In the genomic region with DNA sequence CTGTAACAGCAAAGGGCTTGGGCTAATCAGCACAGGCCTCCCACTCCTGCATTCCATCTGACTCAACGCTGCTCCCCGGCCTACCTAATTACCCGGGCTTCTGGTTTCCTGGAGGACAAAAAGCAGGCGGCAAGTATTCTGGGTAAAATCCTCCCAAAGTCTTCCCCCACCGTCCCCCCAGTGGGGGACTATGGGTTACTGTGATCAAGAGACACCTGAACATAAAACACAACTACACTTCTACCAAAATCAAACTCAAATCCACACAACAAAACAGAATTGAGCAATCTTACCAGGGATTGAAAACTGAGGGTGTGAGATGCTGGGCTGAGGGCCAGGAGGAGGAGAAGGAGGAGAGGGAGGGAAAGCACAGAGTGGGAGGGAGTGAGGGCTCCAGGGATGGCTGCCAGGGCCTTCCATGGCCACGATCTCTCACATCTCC, we compare ENCODE assay signal across 9 cellular contexts. TPM values are rescaled to one million over a fixed set of nuclear protein-coding genes. Genes with fewer than 3 reads are reported as not detected.
DNase-seq lines count a peak whose midpoint lies in the region; ATAC-seq and TF ChIP-seq lines count a peak whose summit lies in the region.
"Had no signal": no experiment of that assay in that cellular context is flagged by ENCODE, and none has a peak within 500 bp of the region (broad histone marks: within the 10 kb centered on the region; RNA-seq: fewer than 3 reads in every experiment).

No MANE protein-coding gene starts in this region.

- H3K36me3 ChIP-seq in iPS-18a (ENCODE audit: control insufficient read depth, low read depth, low read length) (peaks cover 66% of the 10 kb centered on the region), skeletal muscle tissue (ENCODE audit: control insufficient read depth in 3 of 3, insufficient read depth in 3 of 3, low read length in 3 of 3) (peaks cover 32 to 59% (median 53%) of the 10 kb centered on the region in 3 donors)

- peak overlapping the region; percentile 43 for H3K9ac ChIP-seq in iPS-18a (ENCODE audit: low read length)
- H3K9ac ChIP-seq in skeletal muscle tissue (ENCODE audit: low read depth in 1 of 3, low read length in 3 of 3), result peak overlapping the region; percentile 7 to 50 (median 14)

- CTCF ChIA-PET in HEK293T (lab: Yijun Ruan, JAX), result no interaction called here

- H3K27ac ChIP-seq in iPS-18a (ENCODE audit: low read length) (peak overlapping the region; percentile 35), skeletal muscle tissue (ENCODE audit: low read depth, low read length) (peak overlapping the region; percentile 33)

- DNase-seq in HFFc6 (peak; percentile 76), astrocyte of the spinal cord (ENCODE audit: low read depth, low spot score) (peak; percentile 85), NAMALWA (ENCODE audit: low spot score) (no peak), HEK293T (ENCODE audit: extremely low spot score) (no peak)

- peak overlapping the region; percentile 97 for H3K27ac Mint-ChIP-seq in HFFc6

- H3K27me3 ChIP-seq in iPS-18a (ENCODE audit: control insufficient read depth, insufficient read depth, low read length) (no peaks in the 10 kb centered on the region), skeletal muscle tissue (ENCODE audit: control insufficient read depth in 3 of 3, insufficient read depth in 3 of 3, low read length in 3 of 3) (no peaks in the 10 kb centered on the region)

- no peaks in the 10 kb centered on the region for H3K9me3 Mint-ChIP-seq in HFFc6
- H3K9me3 Mint-ChIP-seq: IgD-negative memory B cell had no signal

- H3K4me1 Mint-ChIP-seq in HFFc6 (ENCODE audit: low read depth), result peaks cover 48% of the 10 kb centered on the region

- POLR2A ChIA-PET in HEK293T (lab: Yijun Ruan, JAX), result no interaction called here

- in situ Hi-C loops in astrocyte of the spinal cord (cut with HindIII; ENCODE audit: low sequenced_read_pairs), result no loop called here

- no peak for ATAC-seq in GM18873 (IDR thresholded peaks at IDR 0.05; ENCODE audit: low FRiP score, unreplicated experiment)
- no peak for ATAC-seq in GM18517 (IDR thresholded peaks at IDR 0.05; ENCODE audit: unreplicated experiment)

- H3K4me3 ChIP-seq in astrocyte of the spinal cord (ENCODE audit: low read depth, low read length) (peak overlapping the region; percentile 22), iPS-18a (ENCODE audit: low read length) (no peak overlapping the region), skeletal muscle tissue (ENCODE audit: low read length in 3 of 3) (peak overlapping the region; percentile 42 to 64 (median 60))

- TF ChIP-seq CTCF in HFFc6 (IDR thresholded peaks at IDR 0.05) (peak; percentile 15; the same call in 1 of the 2 replicates), astrocyte of the spinal cord (IDR thresholded peaks at IDR 0.05; ENCODE audit: low read depth, low read length) (no peak)

- H3K9me3 ChIP-seq in iPS-18a (ENCODE audit: control insufficient read depth, low read depth, low read length), result no peaks in the 10 kb centered on the region
- H3K9me3 ChIP-seq in skeletal muscle tissue (ENCODE audit: control insufficient read depth in 3 of 3, low read length in 3 of 3), result no peaks in the 10 kb centered on the region

- peaks cover 8% of the 10 kb centered on the region for H3K4me1 ChIP-seq in iPS-18a (ENCODE audit: control insufficient read depth, low read depth, low read length)
- H3K4me1 ChIP-seq in skeletal muscle tissue (ENCODE audit: control insufficient read depth in 3 of 3, insufficient read depth in 3 of 3, low read length in 3 of 3), result peaks cover 3 to 8% (median 5%) of the 10 kb centered on the region in 3 donors

- H3K27me3 Mint-ChIP-seq in HFFc6 (ENCODE audit: insufficient read depth), result peaks cover 4% of the 10 kb centered on the region; the same call in 1 of the 2 replicates
- H3K27me3 Mint-ChIP-seq: IgD-negative memory B cell had no signal

- peaks cover 41% of the 10 kb centered on the region for H3K36me3 Mint-ChIP-seq in HFFc6 (ENCODE audit: low read depth)
- H3K36me3 Mint-ChIP-seq: IgD-negative memory B cell had no signal

- peak overlapping the region; percentile 86 for H3K4me3 Mint-ChIP-seq in HFFc6
- H3K4me3 Mint-ChIP-seq: IgD-negative memory B cell had no signal

TF ChIP-seq in HEK293T, 16 proteins besides CTCF, POLR2A, EP300 and RAD21:
- no peak for TF ChIP-seq ARNT (IDR thresholded peaks at IDR 0.05)
- no peak for TF ChIP-seq NFRKB (IDR thresholded peaks at IDR 0.05)
- TF ChIP-seq BHLHE40 (IDR thresholded peaks at IDR 0.05; ENCODE audit: borderline replicate concordance), result no peak
- TF ChIP-seq ZNF384 (IDR thresholded peaks at IDR 0.05), result no peak
- TF ChIP-seq L3MBTL2 (conservative IDR thresholded peaks at IDR 0.05), result no peak
- no peak for TF ChIP-seq LEF1 (IDR thresholded peaks at IDR 0.05; ENCODE audit: borderline replicate concordance)
- no peak for TF ChIP-seq ELF4 (IDR thresholded peaks at IDR 0.05)
- TF ChIP-seq, protein P1, sequence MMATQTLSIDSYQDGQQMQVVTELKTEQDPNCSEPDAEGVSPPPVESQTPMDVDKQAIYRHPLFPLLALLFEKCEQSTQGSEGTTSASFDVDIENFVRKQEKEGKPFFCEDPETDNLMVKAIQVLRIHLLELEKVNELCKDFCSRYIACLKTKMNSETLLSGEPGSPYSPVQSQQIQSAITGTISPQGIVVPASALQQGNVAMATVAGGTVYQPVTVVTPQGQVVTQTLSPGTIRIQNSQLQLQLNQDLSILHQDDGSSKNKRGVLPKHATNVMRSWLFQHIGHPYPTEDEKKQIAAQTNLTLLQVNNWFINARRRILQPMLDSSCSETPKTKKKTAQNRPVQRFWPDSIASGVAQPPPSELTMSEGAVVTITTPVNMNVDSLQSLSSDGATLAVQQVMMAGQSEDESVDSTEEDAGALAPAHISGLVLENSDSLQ (IDR thresholded peaks at IDR 0.05), result no peak
- TF ChIP-seq CTBP1 (IDR thresholded peaks at IDR 0.05; ENCODE audit: borderline replicate concordance), result no peak
- no peak for TF ChIP-seq FOXM1 (IDR thresholded peaks at IDR 0.05; ENCODE audit: borderline replicate concordance)
- no peak for TF ChIP-seq SUZ12 (IDR thresholded peaks at IDR 0.05)
- TF ChIP-seq FOXA1 (IDR thresholded peaks at IDR 0.05), result no peak
- TF ChIP-seq SP1 (IDR thresholded peaks at IDR 0.05), result no peak
- TF ChIP-seq FOXK2 (IDR thresholded peaks at IDR 0.05), result no peak
- TF ChIP-seq TARDBP (IDR thresholded peaks at IDR 0.05), result no peak
- TF ChIP-seq HDGF (IDR thresholded peaks at IDR 0.05; ENCODE audit: borderline replicate concordance), result no peak

RNA-seq across cellular contexts. Expression of gene NCKIPSD, which starts 8.9 kb away (rescaled TPM):
- 10 to 100 TPM; 20.5 to 27.3 (median 23.0) TPM for total RNA-seq in HFFc6 (2021; fragmentation: NEBNext Ultra II Directional; extraction: Animal tissue kit (Norgen Biotek cat#: 25700))
- 3.1 TPM for total RNA-seq in skeletal muscle tissue

RNA-seq across cellular contexts. Expression of gene IP6K2, which starts 22.4 kb away (rescaled TPM):
- total RNA-seq in HFFc6 (2021; fragmentation: NEBNext Ultra II Directional; extraction: Animal tissue kit (Norgen Biotek cat#: 25700)), result 10 to 100 TPM; 47.4 to 64.6 (median 53.0) TPM
- 33.9 TPM for total RNA-seq in skeletal muscle tissue

RNA-seq across cellular contexts. Expression of gene CELSR3, which starts 31.9 kb away (rescaled TPM):
- total RNA-seq in HFFc6 (2021; fragmentation: NEBNext Ultra II Directional; extraction: Animal tissue kit (Norgen Biotek cat#: 25700)), result 1 to 10 TPM; 1.9 to 5.0 (median 3.4) TPM
- total RNA-seq in skeletal muscle tissue, result under 0.01 TPM

RNA-seq across cellular contexts. Expression of gene SLC26A6, which starts 59.4 kb away (rescaled TPM):
- total RNA-seq in HFFc6 (2021; fragmentation: NEBNext Ultra II Directional; extraction: Animal tissue kit (Norgen Biotek cat#: 25700)), result 10 to 100 TPM; 15.1 to 19.6 (median 17.5) TPM
- 9.4 TPM for total RNA-seq in skeletal muscle tissue

Comparison
In these comparisons a context has a peak if more than half of its experiments do, and no peak if none do; other contexts are left out.
1. DNase-seq: peak in HFFc6 (single experiment) and astrocyte of the spinal cord (single experiment); none in NAMALWA (single experiment) and HEK293T (single experiment).